26 cellular contexts compared by ENCODE assay signal in genomic region chr11:93858376-93858775, GRCh38. TPM values are rescaled to one million over a fixed set of nuclear protein-coding genes. Genes with fewer than 3 reads are reported as not detected.
"Had no signal": no experiment of that assay in that cellular context is flagged by ENCODE, and none has a peak within 500 bp of the region (broad histone marks: within the 10 kb centered on the region; RNA-seq: fewer than 3 reads in every experiment).

No MANE protein-coding gene starts in this region.

- H3K27me3 ChIP-seq: hepatocyte, vagina had no signal

- H3K4me2 ChIP-seq: hepatocyte had no signal

- H3K9me3 Mint-ChIP-seq: activated naive CD4-positive, alpha-beta T cell treated with anti-CD3 and anti-CD28 coated beads, Interleukin-2, amount 50 U/mL, for 72 hours; activated T-helper 17 cell treated with anti-CD3 and anti-CD28 coated beads, Interleukin-2, amount 50 U/mL, for 72 hours; brain; effector memory CD8-positive, alpha-beta T cell; stimulated activated naive B cell treated with anti-CD40 and anti-IgM and Interleukin-4, amounts not matched to agents 10 μg/mL and 1 μg/mL and 100 μg/mL, for 72 hours; type B pancreatic cell had no signal

- H3K4me3 Mint-ChIP-seq: activated CD8-positive, alpha-beta T cell treated with anti-CD3 and anti-CD28 coated beads, Interleukin-2, amount 10 ng/mL, durations not matched to agents 7 days and 5 days; activated T-helper 17 cell treated with anti-CD3 and anti-CD28 coated beads, Interleukin-2, amount 50 U/mL, for 72 hours; effector memory CD8-positive, alpha-beta T cell; immature natural killer cell; naive thymus-derived CD4-positive, alpha-beta T cell; neural crest cell; stimulated activated naive B cell treated with anti-CD40 and anti-IgM and Interleukin-4, amounts not matched to agents 10 μg/mL and 1 μg/mL and 100 μg/mL, for 72 hours; type B pancreatic cell had no signal

- H3K27ac ChIP-seq: hepatocyte, thoracic aorta, vagina had no signal

- H2AFZ ChIP-seq: hepatocyte had no signal

- H3K27me3 Mint-ChIP-seq: activated T-helper 17 cell treated with anti-CD3 and anti-CD28 coated beads, Interleukin-2, amount 50 U/mL, for 72 hours; stimulated activated naive B cell treated with anti-CD40 and anti-IgM and Interleukin-4, amounts not matched to agents 10 μg/mL and 1 μg/mL and 100 μg/mL, for 72 hours; type B pancreatic cell had no signal

- H3K79me2 ChIP-seq: hepatocyte had no signal

- DNase-seq: activated CD4-positive, alpha-beta T cell treated with anti-CD3 and anti-CD28 coated beads for 1 hour; activated CD4-positive, alpha-beta T cell treated with anti-CD3 and anti-CD28 coated beads, Interleukin-2, amount 50 U/mL, for 1 hour; activated CD8-positive, alpha-beta T cell treated with anti-CD3 and anti-CD28 coated beads, Interleukin-2, amount 10 ng/mL, durations not matched to agents 7 days and 5 days; activated T-cell treated with anti-CD3 and anti-CD28 coated beads, Interleukin-2, amount 50 U/mL, for 1 hour; aorta; effector memory CD8-positive, alpha-beta T cell; foreskin melanocyte; glutamatergic neuron; immature natural killer cell; mesenchymal stem cell; naive thymus-derived CD4-positive, alpha-beta T cell; occipital lobe; stimulated activated CD4-positive, alpha-beta T cell treated with anti-CD3 and anti-CD28 coated beads, Interleukin-2, amount 100 ng/mL, for 48 hours; stimulated activated CD8-positive, alpha-beta memory T cell treated with anti-CD3 and anti-CD28 coated beads, Interleukin-4, amount 100 ng/mL, for 48 hours; stimulated activated naive B cell treated with anti-CD40 and anti-IgM and Interleukin-4, amounts not matched to agents 10 μg/mL and 1 μg/mL and 100 μg/mL, for 72 hours; T-helper 9 cell had no signal

- H3K4me3 ChIP-seq: hepatocyte, thoracic aorta, vagina had no signal

- H3K4me1 Mint-ChIP-seq: activated T-helper 17 cell treated with anti-CD3 and anti-CD28 coated beads, Interleukin-2, amount 50 U/mL, for 72 hours; immature natural killer cell; naive thymus-derived CD4-positive, alpha-beta T cell; stimulated activated naive B cell treated with anti-CD40 and anti-IgM and Interleukin-4, amounts not matched to agents 10 μg/mL and 1 μg/mL and 100 μg/mL, for 72 hours had no signal

- H3K4me1 ChIP-seq: vagina had no signal

- H3K36me3 ChIP-seq: thoracic aorta, vagina had no signal

- H3K9me3 ChIP-seq: thoracic aorta, vagina had no signal

- H3K27ac Mint-ChIP-seq: activated CD8-positive, alpha-beta T cell treated with anti-CD3 and anti-CD28 coated beads, Interleukin-2, amount 10 ng/mL, durations not matched to agents 7 days and 5 days; activated naive CD4-positive, alpha-beta T cell treated with anti-CD3 and anti-CD28 coated beads, Interleukin-2, amount 50 U/mL, for 72 hours; activated T-helper 17 cell treated with anti-CD3 and anti-CD28 coated beads, Interleukin-2, amount 50 U/mL, for 72 hours; effector memory CD8-positive, alpha-beta T cell; immature natural killer cell; naive thymus-derived CD4-positive, alpha-beta T cell; stimulated activated naive B cell treated with anti-CD40 and anti-IgM and Interleukin-4, amounts not matched to agents 10 μg/mL and 1 μg/mL and 100 μg/mL, for 72 hours; type B pancreatic cell had no signal

- H3K36me3 Mint-ChIP-seq: activated naive CD4-positive, alpha-beta T cell treated with anti-CD3 and anti-CD28 coated beads, Interleukin-2, amount 50 U/mL, for 72 hours; brain; immature natural killer cell; naive thymus-derived CD4-positive, alpha-beta T cell; stimulated activated naive B cell treated with anti-CD40 and anti-IgM and Interleukin-4, amounts not matched to agents 10 μg/mL and 1 μg/mL and 100 μg/mL, for 72 hours; type B pancreatic cell had no signal

RNA-seq across cellular contexts. Expression of gene VSTM5, which starts 8.0 kb away (rescaled TPM):
- total RNA-seq: activated CD8-positive, alpha-beta T cell treated with anti-CD3 and anti-CD28 coated beads, Interleukin-2, amount 10 ng/mL, durations not matched to agents 7 days and 5 days; activated naive CD4-positive, alpha-beta T cell treated with anti-CD3 and anti-CD28 coated beads, Interleukin-2, amount 50 U/mL, for 72 hours; activated T-helper 17 cell treated with anti-CD3 and anti-CD28 coated beads, Interleukin-2, amount 50 U/mL, for 72 hours; dermis blood vessel endothelial cell; endothelial cell of umbilical vein; naive thymus-derived CD4-positive, alpha-beta T cell; neural crest cell; thoracic aorta; vagina had no signal
- polyA plus RNA-seq: aorta; immature natural killer cell; naive thymus-derived CD4-positive, alpha-beta T cell had no signal
